Comparison of ENCODE assay signal across 8 cellular contexts in the genomic region with DNA sequence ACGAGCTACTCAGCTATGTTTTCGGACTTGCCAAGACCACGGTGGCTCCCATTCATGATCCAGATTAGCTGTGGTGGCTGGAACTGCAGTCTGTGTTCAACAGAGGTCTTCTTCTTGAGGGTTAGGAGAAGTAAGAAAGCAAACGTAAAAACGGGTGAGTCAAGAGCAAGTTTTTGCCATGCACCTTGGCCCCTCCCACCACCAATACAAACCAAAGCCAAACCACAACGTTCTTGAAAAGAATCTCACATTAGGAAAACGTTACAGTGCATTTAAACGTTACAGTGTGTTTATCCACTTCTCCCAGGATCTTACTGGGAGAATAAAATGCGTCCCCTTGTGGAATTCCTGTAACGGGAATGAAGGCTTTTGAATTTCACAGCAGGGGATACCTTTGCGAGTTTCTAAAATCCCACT. TPM values are rescaled to one million over a fixed set of nuclear protein-coding genes. Genes with fewer than 3 reads are reported as not detected.
A peak's percentile ranks its signal among the peaks of the same experiment; 100 is the strongest.
DNase-seq lines count a peak whose midpoint lies in the region; ATAC-seq and TF ChIP-seq lines count a peak whose summit lies in the region.

No MANE protein-coding gene starts in this region.

- H3K4me1 ChIP-seq in foreskin keratinocyte, result peaks cover 13% of the 10 kb centered on the region

- peak overlapping the region; percentile 99 for H3K4me3 Mint-ChIP-seq in activated T-helper 17 cell treated with anti-CD3 and anti-CD28 coated beads, Interleukin-2, amount 50 U/mL, for 72 hours

- no peaks in the 10 kb centered on the region for H3K27me3 ChIP-seq in foreskin keratinocyte

- H3K4me3 ChIP-seq in retinal pigment epithelial cell (ENCODE audit: low read length), result peak overlapping the region; percentile 94

- peaks cover 17% of the 10 kb centered on the region for H3K36me3 Mint-ChIP-seq in activated T-helper 17 cell treated with anti-CD3 and anti-CD28 coated beads, Interleukin-2, amount 50 U/mL, for 72 hours (ENCODE audit: low read depth)

- no peaks in the 10 kb centered on the region for H3K9me3 Mint-ChIP-seq in activated T-helper 17 cell treated with anti-CD3 and anti-CD28 coated beads, Interleukin-2, amount 50 U/mL, for 72 hours

- peak; percentile 38 for ATAC-seq in activated T-helper 17 cell treated with anti-CD3 and anti-CD28 coated beads, Interleukin-2, amount 50 U/mL, for 72 hours (replicated peaks)
- ATAC-seq in foreskin keratinocyte, result peak; percentile 31
- ATAC-seq in HG03108 (IDR thresholded peaks at IDR 0.05; ENCODE audit: unreplicated experiment), result no peak
- ATAC-seq in HG03469 (IDR thresholded peaks at IDR 0.05; ENCODE audit: unreplicated experiment), result no peak
- no peak for ATAC-seq in GM18519 (IDR thresholded peaks at IDR 0.05; ENCODE audit: low FRiP score, unreplicated experiment)

- H3K27ac ChIP-seq in foreskin keratinocyte, result peak overlapping the region; percentile 85

- H3K27ac Mint-ChIP-seq in activated T-helper 17 cell treated with anti-CD3 and anti-CD28 coated beads, Interleukin-2, amount 50 U/mL, for 72 hours, result peak overlapping the region; percentile 97

- peak; percentile 13 for DNase-seq in GM03348 (ENCODE audit: low spot score)
- peak; percentile 60 for DNase-seq in OCI-M1 (lab: John Stamatoyannopoulos, UW)
- DNase-seq in foreskin keratinocyte, result peak; percentile 66 to 81
- DNase-seq in retinal pigment epithelial cell (ENCODE audit: low read depth), result peak; percentile 14

- no peak for TF ChIP-seq CTCF in foreskin keratinocyte (conservative IDR thresholded peaks at IDR 0.05)
- TF ChIP-seq CTCF in retinal pigment epithelial cell (conservative IDR thresholded peaks at IDR 0.05; ENCODE audit: low read depth, low read length), result peak; percentile 26

- peaks cover 27% of the 10 kb centered on the region for H3K4me1 Mint-ChIP-seq in activated T-helper 17 cell treated with anti-CD3 and anti-CD28 coated beads, Interleukin-2, amount 50 U/mL, for 72 hours

- H3K27me3 Mint-ChIP-seq in activated T-helper 17 cell treated with anti-CD3 and anti-CD28 coated beads, Interleukin-2, amount 50 U/mL, for 72 hours, result no peaks in the 10 kb centered on the region

RNA-seq across cellular contexts. Expression of a gene that starts 0.7 kb away (rescaled TPM):
- total RNA-seq in activated T-helper 17 cell treated with anti-CD3 and anti-CD28 coated beads, Interleukin-2, amount 50 U/mL, for 72 hours, result 1 to 10 TPM; 2.0 to 2.3 TPM
- total RNA-seq in foreskin keratinocyte, result 1.6 TPM in 2 replicates
- 0.66 and 0.90 TPM in 2 replicates for polyA plus RNA-seq in foreskin keratinocyte

RNA-seq across cellular contexts. Expression of a gene that starts 1.0 kb away (rescaled TPM):
- total RNA-seq in activated T-helper 17 cell treated with anti-CD3 and anti-CD28 coated beads, Interleukin-2, amount 50 U/mL, for 72 hours, result 1 to 10 TPM; 1.4 to 3.5 TPM
- total RNA-seq in foreskin keratinocyte, result 3.0 and 3.2 TPM in 2 replicates
- 1.6 TPM in 2 replicates for polyA plus RNA-seq in foreskin keratinocyte

Comparison
In these comparisons a context has a peak if more than half of its experiments do, and no peak if none do; other contexts are left out.
1. DNase-seq: peak in every context shown above with its lines; median percentile 74 in foreskin keratinocyte; 60 in OCI-M1; 14 in retinal pigment epithelial cell; 13 in GM03348.
2. ATAC-seq: peak in activated T-helper 17 cell treated with anti-CD3 and anti-CD28 coated beads, Interleukin-2, amount 50 U/mL, for 72 hours (single experiment) and foreskin keratinocyte (single experiment); none in HG03108 (single experiment), HG03469 (single experiment) and GM18519 (single experiment).